In genomic region chr12:42145197-42145549, GRCh38 we compare ENCODE assay signal across 8 cellular contexts.
A peak's percentile ranks its signal among the peaks of the same experiment; 100 is the strongest.
DNase-seq lines count a peak whose midpoint lies in the region; TF ChIP-seq lines count a peak whose summit lies in the region.

No MANE protein-coding gene starts in this region.

- peak overlapping the region; percentile 95 for H2AFZ ChIP-seq in OCI-LY3 (ENCODE audit: low read depth, low read length)

- peaks cover 34% of the 10 kb centered on the region for H3K79me2 ChIP-seq in OCI-LY3 (ENCODE audit: low read length)

- H3K27ac Mint-ChIP-seq in activated T-cell treated with anti-CD3 and anti-CD28 coated beads, Interleukin-2, amount 50 U/mL, for 24 hours = peak overlapping the region; percentile 79

- peaks cover 23% of the 10 kb centered on the region for H3K4me1 ChIP-seq in OCI-LY3 (ENCODE audit: low read length)
- H3K4me1 ChIP-seq in neutrophil (ENCODE audit: control insufficient read depth in 1 of 2, insufficient read depth in 1 of 2, low read depth in 1 of 2, low read length in 1 of 2) = peaks cover 20 to 26% of the 10 kb centered on the region in 2 experiments

- peak overlapping the region; percentile 90 for H3K4me2 ChIP-seq in OCI-LY3 (ENCODE audit: low read length)

- no peak for DNase-seq in activated T-cell treated with anti-CD3 and anti-CD28 coated beads, Interleukin-2, amount 50 U/mL, for 24 hours
- no peak for DNase-seq in activated T-cell treated with anti-CD3 and anti-CD28 coated beads, Interleukin-2, amount 50 U/mL, for 1 hour
- DNase-seq in epithelial cell of esophagus (ENCODE audit: low read depth) = peak; percentile 30
- no peak for DNase-seq in NCI-H345 treated with DMSO at 0.1 percent for 48 hours (lab: John Stamatoyannopoulos, UW; ENCODE audit: unreplicated experiment)
- no peak for DNase-seq in activated CD4-positive, alpha-beta T cell treated with anti-CD3 and anti-CD28 coated beads for 1 hour
- no peak for DNase-seq in HCEC 1CT

- H3K36me3 Mint-ChIP-seq in activated T-cell treated with anti-CD3 and anti-CD28 coated beads, Interleukin-2, amount 50 U/mL, for 24 hours (ENCODE audit: low read depth) = peaks cover 4% of the 10 kb centered on the region

- H4K20me1 ChIP-seq in OCI-LY3 (ENCODE audit: insufficient read depth, low read length) = peaks cover 19% of the 10 kb centered on the region; the same call in 1 of the 2 replicates

- H3K36me3 ChIP-seq in OCI-LY3 (replicated peaks; ENCODE audit: low read depth, low read length) (no peaks in the 10 kb centered on the region), neutrophil (no peaks in the 10 kb centered on the region)

- H3K9ac ChIP-seq in OCI-LY3 (ENCODE audit: low read length) = peak overlapping the region; percentile 69

- H3K4me1 Mint-ChIP-seq in activated T-cell treated with anti-CD3 and anti-CD28 coated beads, Interleukin-2, amount 50 U/mL, for 24 hours (ENCODE audit: low read depth) = peaks cover 40% of the 10 kb centered on the region

- peak overlapping the region; percentile 73 for H3K4me3 Mint-ChIP-seq in activated T-cell treated with anti-CD3 and anti-CD28 coated beads, Interleukin-2, amount 50 U/mL, for 24 hours

- no peak for TF ChIP-seq CTCF in OCI-LY3 (IDR thresholded peaks at IDR 0.05; ENCODE audit: low read depth, low read length)
- TF ChIP-seq CTCF in epithelial cell of esophagus (IDR thresholded peaks at IDR 0.05; ENCODE audit: insufficient read depth, low read depth, low read length, missing control alignments) = no peak
- no peak for TF ChIP-seq CTCF in neutrophil (IDR thresholded peaks at IDR 0.05)

- H3K4me3 ChIP-seq in OCI-LY3 (ENCODE audit: low read length) (peak overlapping the region; percentile 82), epithelial cell of esophagus (ENCODE audit: low read length) (peak overlapping the region; percentile 73), neutrophil (ENCODE audit: low read depth in 1 of 2, low read length in 1 of 2) (peak overlapping the region; percentile 76 to 80)

- no peaks in the 10 kb centered on the region for H3K9me3 Mint-ChIP-seq in activated T-cell treated with anti-CD3 and anti-CD28 coated beads, Interleukin-2, amount 50 U/mL, for 24 hours

- 0 out of 2 replicates have a peak overlapping the region, but pooled peaks have one; percentile 14 for H3K27ac ChIP-seq in OCI-LY3 (ENCODE audit: low read length)
- peak overlapping the region; percentile 89 for H3K27ac ChIP-seq in neutrophil

- no peaks in the 10 kb centered on the region for H3K9me3 ChIP-seq in OCI-LY3 (ENCODE audit: insufficient read depth, low read length)
- H3K9me3 ChIP-seq in neutrophil = no peaks in the 10 kb centered on the region

- H3K27me3 Mint-ChIP-seq in activated T-cell treated with anti-CD3 and anti-CD28 coated beads, Interleukin-2, amount 50 U/mL, for 24 hours = no peaks in the 10 kb centered on the region

- no peaks in the 10 kb centered on the region for H3K27me3 ChIP-seq in OCI-LY3 (ENCODE audit: low read depth, low read length)
- H3K27me3 ChIP-seq in neutrophil = no peaks in the 10 kb centered on the region
